In the genomic region with DNA sequence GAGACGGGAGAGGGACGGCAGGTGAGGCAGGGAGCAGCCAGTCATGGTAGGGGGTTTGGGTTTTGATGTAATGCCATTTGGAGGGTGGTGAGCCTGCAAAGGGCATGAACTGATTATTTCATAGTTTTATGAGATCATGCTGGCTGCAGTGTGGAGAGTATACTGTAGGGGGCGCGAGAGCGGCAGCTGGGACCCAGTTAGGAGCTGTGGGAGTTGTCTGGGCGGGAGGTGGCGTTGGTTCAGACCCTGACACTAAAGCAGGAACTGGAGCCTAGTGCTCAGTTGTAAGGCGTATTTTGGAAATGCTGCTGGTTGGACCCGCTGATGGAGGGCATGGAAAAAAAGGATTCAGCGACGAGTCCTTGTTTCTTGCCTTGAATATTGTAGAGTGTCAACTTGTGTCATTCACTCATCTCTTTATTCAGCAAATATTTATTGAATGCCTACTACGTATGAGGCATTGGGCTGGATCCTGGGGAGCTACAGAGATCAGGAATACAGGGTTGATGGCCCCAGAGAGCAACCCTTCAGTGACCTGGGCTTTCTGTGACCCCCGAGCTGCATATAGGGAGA, we compare ENCODE assay signal across 8 cellular contexts. TPM values are rescaled to one million over a fixed set of nuclear protein-coding genes. Genes with fewer than 3 reads are reported as not detected.
DNase-seq lines count a peak whose midpoint lies in the region; ATAC-seq, FAIRE-seq and TF ChIP-seq lines count a peak whose summit lies in the region.

No MANE protein-coding gene starts in this region.

- H3K36me3 Mint-ChIP-seq in activated T-helper 1 cell treated with anti-CD3 and anti-CD28 coated beads, Interleukin-12 subunit alpha, Interleukin-12 subunit beta, Interleukin-2, Interleukin-4 antibody, amounts not matched to agents 30 ng/mL and 10 ng/mL and 1 ng/mL, durations not matched to agents 14 hours and 24 hours and 36 hours (ENCODE audit: low read depth): no peaks in the 10 kb centered on the region

- TF ChIP-seq CTCF in 22Rv1 (IDR thresholded peaks at IDR 0.05) (peak; percentile 89), omental fat pad (IDR thresholded peaks at IDR 0.05) (peak in 1 of 3 donors; percentile 66), thoracic aorta (IDR thresholded peaks at IDR 0.05) (peak; percentile 88)

- H3K4me3 Mint-ChIP-seq in activated T-helper 1 cell treated with anti-CD3 and anti-CD28 coated beads, Interleukin-12 subunit alpha, Interleukin-12 subunit beta, Interleukin-2, Interleukin-4 antibody, amounts not matched to agents 30 ng/mL and 10 ng/mL and 1 ng/mL, durations not matched to agents 14 hours and 24 hours and 36 hours: no peak overlapping the region

- intact Hi-C loops in activated T-helper 1 cell treated with anti-CD3 and anti-CD28 coated beads, Interleukin-12 subunit alpha, Interleukin-12 subunit beta, Interleukin-2, Interleukin-4 antibody, amounts not matched to agents 30 ng/mL and 10 ng/mL and 1 ng/mL, durations not matched to agents 14 hours and 24 hours and 36 hours (cut with micrococcal nuclease): loop anchor here (1.0 to 2.0 kb wide), 6 partner anchors 20 to 278 kb away; a partner anchor contains a TSS

- no peak overlapping the region for H3K27ac Mint-ChIP-seq in activated T-helper 1 cell treated with anti-CD3 and anti-CD28 coated beads, Interleukin-12 subunit alpha, Interleukin-12 subunit beta, Interleukin-2, Interleukin-4 antibody, amounts not matched to agents 30 ng/mL and 10 ng/mL and 1 ng/mL, durations not matched to agents 14 hours and 24 hours and 36 hours

- no peaks in the 10 kb centered on the region for H3K27me3 ChIP-seq in thoracic aorta (replicated peaks; ENCODE audit: insufficient read depth)

- no peaks in the 10 kb centered on the region for H3K36me3 ChIP-seq in thoracic aorta

- H3K27ac ChIP-seq in 22Rv1 (no peak overlapping the region), thoracic aorta (no peak overlapping the region)

- DNase-seq in GM18507 (ENCODE audit: extremely low spot score, insufficient read length, low read depth): peak; percentile 66
- peak; percentile 9 for DNase-seq in RKO (ENCODE audit: low spot score)
- DNase-seq in activated T-helper 1 cell treated with anti-CD3 and anti-CD28 coated beads, Interleukin-12 subunit alpha, Interleukin-12 subunit beta, Interleukin-2, Interleukin-4 antibody, amounts not matched to agents 30 ng/mL and 10 ng/mL and 1 ng/mL, durations not matched to agents 14 hours and 24 hours and 36 hours (ENCODE audit: low spot score): peak; percentile 78
- DNase-seq in fibroblast of the conjunctiva (ENCODE audit: low read depth): peak; percentile 38
- peak; percentile 85 for DNase-seq in omental fat pad (ENCODE audit: low spot score)
- DNase-seq in thoracic aorta (ENCODE audit: low spot score): peak; percentile 57

- no peak overlapping the region for H3K4me3 ChIP-seq in thoracic aorta

- H3K9me3 ChIP-seq in thoracic aorta: peaks cover 3% of the 10 kb centered on the region

- H3K4me1 Mint-ChIP-seq in activated T-helper 1 cell treated with anti-CD3 and anti-CD28 coated beads, Interleukin-12 subunit alpha, Interleukin-12 subunit beta, Interleukin-2, Interleukin-4 antibody, amounts not matched to agents 30 ng/mL and 10 ng/mL and 1 ng/mL, durations not matched to agents 14 hours and 24 hours and 36 hours (ENCODE audit: low read depth): peaks cover 32% of the 10 kb centered on the region

- peaks cover 11% of the 10 kb centered on the region for H3K27me3 Mint-ChIP-seq in activated T-helper 1 cell treated with anti-CD3 and anti-CD28 coated beads, Interleukin-12 subunit alpha, Interleukin-12 subunit beta, Interleukin-2, Interleukin-4 antibody, amounts not matched to agents 30 ng/mL and 10 ng/mL and 1 ng/mL, durations not matched to agents 14 hours and 24 hours and 36 hours (ENCODE audit: insufficient read depth)

- FAIRE-seq in GM18507 (lab: Jason Lieb, UNC): peak; percentile 84

- H3K4me1 ChIP-seq in thoracic aorta (ENCODE audit: control insufficient read depth in 1 of 2, low read depth in 2 of 2): no peaks in the 10 kb centered on the region

- H3K9me3 Mint-ChIP-seq in activated T-helper 1 cell treated with anti-CD3 and anti-CD28 coated beads, Interleukin-12 subunit alpha, Interleukin-12 subunit beta, Interleukin-2, Interleukin-4 antibody, amounts not matched to agents 30 ng/mL and 10 ng/mL and 1 ng/mL, durations not matched to agents 14 hours and 24 hours and 36 hours: peaks cover 5% of the 10 kb centered on the region

- ATAC-seq in HG03354 (IDR thresholded peaks at IDR 0.05; ENCODE audit: poor library complexity, severe bottlenecking, unreplicated experiment) (peak; percentile 68), omental fat pad (ENCODE audit: low FRiP score) (peak; percentile 92), thoracic aorta (ENCODE audit: insufficient number of reproducible peaks, low FRiP score, low read depth) (no peak)

RNA-seq across cellular contexts. Expression of a gene that starts 23.7 kb away (rescaled TPM):
- total RNA-seq in activated T-helper 1 cell treated with anti-CD3 and anti-CD28 coated beads, Interleukin-12 subunit alpha, Interleukin-12 subunit beta, Interleukin-2, Interleukin-4 antibody, amounts not matched to agents 30 ng/mL and 10 ng/mL and 1 ng/mL, durations not matched to agents 14 hours and 24 hours and 36 hours: 12.5 and 14.5 TPM in 2 replicates
- total RNA-seq in omental fat pad (1 to 10 TPM; 2.0 to 4.6 (median 2.6) TPM), thoracic aorta (1 to 10 TPM; 1.5 to 9.0 TPM)

Comparison
In these comparisons a context has a peak if more than half of its experiments do, and no peak if none do; other contexts are left out.
1. DNase-seq: peak in every context shown above with its lines; median percentile 85 in omental fat pad; 78 in activated T-helper 1 cell treated with anti-CD3 and anti-CD28 coated beads, Interleukin-12 subunit alpha, Interleukin-12 subunit beta, Interleukin-2, Interleukin-4 antibody, amounts not matched to agents 30 ng/mL and 10 ng/mL and 1 ng/mL, durations not matched to agents 14 hours and 24 hours and 36 hours; 66 in GM18507; 57 in thoracic aorta; 38 in fibroblast of the conjunctiva; 9 in RKO.